Comparison of ENCODE assay signal across 8 cellular contexts in the genomic region with DNA sequence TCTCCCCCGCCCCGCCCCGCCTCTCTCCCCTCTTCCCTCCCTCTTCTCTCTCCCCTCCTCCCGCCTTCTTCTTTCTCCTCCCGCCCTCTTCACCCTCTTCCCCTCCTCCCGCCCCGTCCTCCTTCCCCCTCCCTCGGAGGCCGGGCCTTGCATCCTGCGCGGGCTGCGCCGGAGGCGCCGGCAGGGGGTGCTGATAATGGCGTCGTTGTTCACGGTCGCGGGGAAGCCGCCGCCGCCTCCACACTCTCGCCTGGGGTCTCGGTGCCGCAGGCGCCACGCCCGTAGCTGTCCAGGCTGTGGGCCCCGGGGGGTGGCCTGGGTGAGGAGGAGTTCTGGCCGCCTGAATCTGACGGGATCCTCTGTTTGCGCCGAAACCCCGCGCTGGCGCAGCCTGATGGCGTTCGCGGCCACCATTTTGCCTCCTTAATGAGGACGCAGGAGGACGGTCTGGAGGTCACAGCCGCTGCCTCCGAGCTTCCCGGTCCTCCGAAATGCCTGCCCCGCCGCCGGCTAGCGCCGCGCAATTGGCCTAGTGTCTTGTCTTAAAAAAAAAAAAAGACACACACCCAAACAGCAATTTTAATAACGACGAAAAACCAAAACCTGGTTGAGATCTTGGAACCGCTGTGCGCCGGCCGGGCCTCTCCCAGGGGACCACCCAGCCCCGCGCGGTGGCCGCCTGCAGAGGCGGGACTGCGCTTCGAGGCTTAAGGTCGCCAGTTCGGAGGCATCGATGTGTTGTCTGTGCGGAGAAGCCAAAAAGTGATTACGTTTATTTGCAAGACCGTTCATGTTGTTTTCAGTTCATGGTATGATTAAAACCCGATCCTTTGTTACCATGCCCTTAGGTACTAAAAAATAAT.
DNase-seq lines count a peak whose midpoint lies in the region; ATAC-seq, FAIRE-seq and TF ChIP-seq lines count a peak whose summit lies in the region.

No MANE protein-coding gene starts in this region.

- H4K20me1 ChIP-seq in GM23338 (replicated peaks; ENCODE audit: insufficient read depth) (no peaks in the 10 kb centered on the region), fibroblast of lung (ENCODE audit: control insufficient read depth, extremely low read depth, insufficient read depth, low read length) (no peaks in the 10 kb centered on the region)

- peak overlapping the region; percentile 100 for H3K27ac Mint-ChIP-seq in GM23338
- H3K27ac Mint-ChIP-seq in activated T-helper 1 cell treated with anti-CD3 and anti-CD28 coated beads, Interleukin-12 subunit alpha, Interleukin-12 subunit beta, Interleukin-2, Interleukin-4 antibody, amounts not matched to agents 30 ng/mL and 10 ng/mL and 1 ng/mL, durations not matched to agents 14 hours and 24 hours and 36 hours = peak overlapping the region; percentile 98
- H3K27ac Mint-ChIP-seq in naive thymus-derived CD8-positive, alpha-beta T cell = peak overlapping the region; percentile 99 to 100 (median 99)
- peak overlapping the region; percentile 100 for H3K27ac Mint-ChIP-seq in stimulated activated naive B cell treated with anti-CD40 and anti-IgM and Interleukin-4, amounts not matched to agents 10 μg/mL and 1 μg/mL and 100 μg/mL, for 72 hours

- no peaks in the 10 kb centered on the region for H3K9me3 Mint-ChIP-seq in GM23338
- H3K9me3 Mint-ChIP-seq in activated T-helper 1 cell treated with anti-CD3 and anti-CD28 coated beads, Interleukin-12 subunit alpha, Interleukin-12 subunit beta, Interleukin-2, Interleukin-4 antibody, amounts not matched to agents 30 ng/mL and 10 ng/mL and 1 ng/mL, durations not matched to agents 14 hours and 24 hours and 36 hours = no peaks in the 10 kb centered on the region
- H3K9me3 Mint-ChIP-seq in naive thymus-derived CD8-positive, alpha-beta T cell = no peaks in the 10 kb centered on the region
- no peaks in the 10 kb centered on the region for H3K9me3 Mint-ChIP-seq in stimulated activated naive B cell treated with anti-CD40 and anti-IgM and Interleukin-4, amounts not matched to agents 10 μg/mL and 1 μg/mL and 100 μg/mL, for 72 hours

- H3K4me3 ChIP-seq in GM23338 (peak overlapping the region; percentile 55), fibroblast of lung (replicated peaks in 1 of 4; ENCODE audit: control extremely low read depth in 1 of 4, insufficient read depth in 1 of 4, low read depth in 3 of 4, low read length in 4 of 4) (peak overlapping the region; percentile 59 to 88 (median 73))

- peaks cover 6% of the 10 kb centered on the region for H3K36me3 Mint-ChIP-seq in GM23338 (ENCODE audit: low read depth)
- H3K36me3 Mint-ChIP-seq in activated T-helper 1 cell treated with anti-CD3 and anti-CD28 coated beads, Interleukin-12 subunit alpha, Interleukin-12 subunit beta, Interleukin-2, Interleukin-4 antibody, amounts not matched to agents 30 ng/mL and 10 ng/mL and 1 ng/mL, durations not matched to agents 14 hours and 24 hours and 36 hours (ENCODE audit: low read depth) = peaks cover 3% of the 10 kb centered on the region
- no peaks in the 10 kb centered on the region for H3K36me3 Mint-ChIP-seq in naive thymus-derived CD8-positive, alpha-beta T cell
- no peaks in the 10 kb centered on the region for H3K36me3 Mint-ChIP-seq in stimulated activated naive B cell treated with anti-CD40 and anti-IgM and Interleukin-4, amounts not matched to agents 10 μg/mL and 1 μg/mL and 100 μg/mL, for 72 hours

- H3K9ac ChIP-seq in fibroblast of lung (ENCODE audit: insufficient read depth, low read length) = peak overlapping the region; percentile 91

- peak overlapping the region; percentile 98 for H3K4me3 Mint-ChIP-seq in GM23338
- H3K4me3 Mint-ChIP-seq in activated T-helper 1 cell treated with anti-CD3 and anti-CD28 coated beads, Interleukin-12 subunit alpha, Interleukin-12 subunit beta, Interleukin-2, Interleukin-4 antibody, amounts not matched to agents 30 ng/mL and 10 ng/mL and 1 ng/mL, durations not matched to agents 14 hours and 24 hours and 36 hours = peak overlapping the region; percentile 92
- peak overlapping the region; percentile 89 to 98 (median 94) for H3K4me3 Mint-ChIP-seq in naive thymus-derived CD8-positive, alpha-beta T cell
- peak overlapping the region; percentile 92 to 97 for H3K4me3 Mint-ChIP-seq in stimulated activated naive B cell treated with anti-CD40 and anti-IgM and Interleukin-4, amounts not matched to agents 10 μg/mL and 1 μg/mL and 100 μg/mL, for 72 hours

- H3K4me1 ChIP-seq in GM23338 (ENCODE audit: insufficient read depth) (peaks cover 26% of the 10 kb centered on the region), fibroblast of lung (ENCODE audit: control insufficient read depth, extremely low read depth, insufficient read depth, low read length) (no peaks in the 10 kb centered on the region)

- peaks cover 11% of the 10 kb centered on the region for H3K27me3 Mint-ChIP-seq in GM23338 (ENCODE audit: insufficient read depth, low read depth, poor library complexity)
- H3K27me3 Mint-ChIP-seq in activated T-helper 1 cell treated with anti-CD3 and anti-CD28 coated beads, Interleukin-12 subunit alpha, Interleukin-12 subunit beta, Interleukin-2, Interleukin-4 antibody, amounts not matched to agents 30 ng/mL and 10 ng/mL and 1 ng/mL, durations not matched to agents 14 hours and 24 hours and 36 hours (ENCODE audit: insufficient read depth) = peaks cover 2% of the 10 kb centered on the region
- H3K27me3 Mint-ChIP-seq in naive thymus-derived CD8-positive, alpha-beta T cell = no peaks in the 10 kb centered on the region
- no peaks in the 10 kb centered on the region for H3K27me3 Mint-ChIP-seq in stimulated activated naive B cell treated with anti-CD40 and anti-IgM and Interleukin-4, amounts not matched to agents 10 μg/mL and 1 μg/mL and 100 μg/mL, for 72 hours

- H3K27ac ChIP-seq in GM23338 (ENCODE audit: low read depth) (peak overlapping the region; percentile 97), fibroblast of lung (ENCODE audit: insufficient read depth, low read length) (peak overlapping the region; percentile 99)

- H2AFZ ChIP-seq in GM23338 (peak overlapping the region; percentile 40; the same call in 1 of the 2 replicates), fibroblast of lung (ENCODE audit: low read length) (peak overlapping the region; percentile 66)

- intact Hi-C loops in activated T-helper 1 cell treated with anti-CD3 and anti-CD28 coated beads, Interleukin-12 subunit alpha, Interleukin-12 subunit beta, Interleukin-2, Interleukin-4 antibody, amounts not matched to agents 30 ng/mL and 10 ng/mL and 1 ng/mL, durations not matched to agents 14 hours and 24 hours and 36 hours (cut with micrococcal nuclease) = loop anchor here (1.0 to 10.0 kb wide), 13 partner anchors 71 to 1716 kb away; partner anchors contain the start of genes ADSS2, AKT3, CEP170 and HNRNPU

- no peaks in the 10 kb centered on the region for H3K9me3 ChIP-seq in fibroblast of lung (ENCODE audit: control insufficient read depth, insufficient read depth, low read depth, low read length)

- H3K79me2 ChIP-seq in GM23338 (replicated peaks; ENCODE audit: insufficient read depth) (peaks cover 11% of the 10 kb centered on the region), fibroblast of lung (ENCODE audit: control insufficient read depth, insufficient read depth, low read length) (peaks cover 2% of the 10 kb centered on the region)

- peak; percentile 97 for DNase-seq in EL
- DNase-seq in GM23338 (ENCODE audit: low spot score) = peak; percentile 94
- DNase-seq in Kasumi-1 (lab: John Stamatoyannopoulos, UW) = peak; percentile 89 to 90
- peak; percentile 85 for DNase-seq in RCC 7860 (ENCODE audit: low spot score)
- DNase-seq in activated T-helper 1 cell treated with anti-CD3 and anti-CD28 coated beads, Interleukin-12 subunit alpha, Interleukin-12 subunit beta, Interleukin-2, Interleukin-4 antibody, amounts not matched to agents 30 ng/mL and 10 ng/mL and 1 ng/mL, durations not matched to agents 14 hours and 24 hours and 36 hours (ENCODE audit: low spot score) = peak; percentile 82
- peak; percentile 96 to 98 for DNase-seq in fibroblast of lung (ENCODE audit: low read depth in 2 of 2)
- DNase-seq in naive thymus-derived CD8-positive, alpha-beta T cell = peak; percentile 90 to 99 (median 94)
- DNase-seq in stimulated activated naive B cell treated with anti-CD40 and anti-IgM and Interleukin-4, amounts not matched to agents 10 μg/mL and 1 μg/mL and 100 μg/mL, for 72 hours = peak; percentile 95

- no peaks in the 10 kb centered on the region for H3K9me2 ChIP-seq in GM23338 (ENCODE audit: insufficient read depth)

- FAIRE-seq in RCC 7860 (lab: Jason Lieb, UNC) = peak; percentile 50

- H3K4me2 ChIP-seq in GM23338 (peak overlapping the region; percentile 74), fibroblast of lung (ENCODE audit: extremely low read depth, insufficient read depth, low read length) (peak overlapping the region; percentile 94)

- TF ChIP-seq CTCF in GM23338 (conservative IDR thresholded peaks at IDR 0.05; ENCODE audit: low read depth in 2 of 2) (peak; percentile 45), fibroblast of lung (conservative IDR thresholded peaks at IDR 0.05 in 1 of 2, IDR thresholded peaks at IDR 0.05 in 1 of 2; ENCODE audit: low read depth in 1 of 2, low read length in 2 of 2) (peak; percentile 36 to 48)

- H3K4me1 Mint-ChIP-seq in GM23338 = peaks cover 30% of the 10 kb centered on the region
- peaks cover 21% of the 10 kb centered on the region for H3K4me1 Mint-ChIP-seq in activated T-helper 1 cell treated with anti-CD3 and anti-CD28 coated beads, Interleukin-12 subunit alpha, Interleukin-12 subunit beta, Interleukin-2, Interleukin-4 antibody, amounts not matched to agents 30 ng/mL and 10 ng/mL and 1 ng/mL, durations not matched to agents 14 hours and 24 hours and 36 hours (ENCODE audit: low read depth)
- peaks cover 6 to 26% (median 21%) of the 10 kb centered on the region in 4 donors for H3K4me1 Mint-ChIP-seq in naive thymus-derived CD8-positive, alpha-beta T cell
- peaks cover 5 to 8% of the 10 kb centered on the region in 2 donors for H3K4me1 Mint-ChIP-seq in stimulated activated naive B cell treated with anti-CD40 and anti-IgM and Interleukin-4, amounts not matched to agents 10 μg/mL and 1 μg/mL and 100 μg/mL, for 72 hours

- no peaks in the 10 kb centered on the region for H3F3A ChIP-seq in GM23338 (replicated peaks; ENCODE audit: low read depth)

- POLR2A ChIA-PET in naive thymus-derived CD8-positive, alpha-beta T cell (lab: Charles Lee) = interaction anchor here (0.6 to 10.3 kb wide), 28 partner anchors 13 to 1121 kb away, joined by 3 to 366 read pairs (median 4); partner anchors contain the start of genes AKT3, CATSPERE, COX20 and HNRNPU

- H3K27me3 ChIP-seq in GM23338 (ENCODE audit: insufficient read depth) (no peaks in the 10 kb centered on the region), fibroblast of lung (ENCODE audit: control insufficient read depth, insufficient read depth, low read length) (no peaks in the 10 kb centered on the region)

- no peaks in the 10 kb centered on the region for H3K36me3 ChIP-seq in GM23338 (ENCODE audit: insufficient read depth)
- no peaks in the 10 kb centered on the region for H3K36me3 ChIP-seq in fibroblast of lung (ENCODE audit: control insufficient read depth, insufficient read depth, low read length)

- ATAC-seq in GM23338 = peak; percentile 65
- ATAC-seq in naive thymus-derived CD8-positive, alpha-beta T cell = peak; percentile 71 to 73
- ATAC-seq in stimulated activated naive B cell treated with anti-CD40 and anti-IgM and Interleukin-4, amounts not matched to agents 10 μg/mL and 1 μg/mL and 100 μg/mL, for 72 hours (replicated peaks) = peak; percentile 75 to 82

TF ChIP-seq in GM23338, 12 proteins besides CTCF, POLR2A, EP300 and RAD21 (continues in another document):
- TF ChIP-seq NANOG (IDR thresholded peaks at IDR 0.05; ENCODE audit: borderline replicate concordance) = no peak

Comparison
In these comparisons a context has a peak if more than half of its experiments do, and no peak if none do; other contexts are left out.
1. Peak in every context shown above with its lines: DNase-seq, ATAC-seq, H3K4me3 ChIP-seq and H3K27ac ChIP-seq.